Comparison of ENCODE assay signal across 1 cellular context in the genomic region with DNA sequence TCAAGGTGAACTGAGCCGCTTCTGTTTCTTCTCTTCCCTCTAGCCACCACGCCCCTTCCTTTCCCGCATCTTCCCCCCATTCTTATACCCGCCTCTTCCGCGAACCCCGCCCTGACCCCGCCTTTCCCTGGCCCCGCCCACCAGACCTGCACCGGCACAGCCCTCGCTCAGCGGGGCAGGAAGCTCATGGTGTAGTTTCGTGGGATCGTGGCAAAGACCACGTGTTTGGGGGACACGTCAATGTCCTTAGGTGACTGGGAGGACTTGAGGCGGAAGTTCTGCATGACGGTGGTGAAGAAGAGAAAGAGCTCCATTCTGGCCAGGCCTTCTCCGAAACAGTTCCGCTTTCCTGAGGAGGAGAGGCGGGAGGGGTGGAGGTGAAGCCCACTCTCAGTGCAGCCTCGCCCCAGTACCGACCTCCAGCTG.
TF ChIP-seq lines count a peak whose summit lies in the region.

No MANE protein-coding gene starts in this region.

TF ChIP-seq in K562, 482 proteins besides CTCF, POLR2A, EP300 and RAD21 (continued from another document):
- TF ChIP-seq, protein P1, sequence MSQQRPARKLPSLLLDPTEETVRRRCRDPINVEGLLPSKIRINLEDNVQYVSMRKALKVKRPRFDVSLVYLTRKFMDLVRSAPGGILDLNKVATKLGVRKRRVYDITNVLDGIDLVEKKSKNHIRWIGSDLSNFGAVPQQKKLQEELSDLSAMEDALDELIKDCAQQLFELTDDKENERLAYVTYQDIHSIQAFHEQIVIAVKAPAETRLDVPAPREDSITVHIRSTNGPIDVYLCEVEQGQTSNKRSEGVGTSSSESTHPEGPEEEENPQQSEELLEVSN (IDR thresholded peaks at IDR 0.05; ENCODE audit: borderline replicate concordance in 1 of 2, extremely low read depth in 1 of 2, insufficient read depth in 1 of 2, insufficient read length in 1 of 2, low read depth in 1 of 2, low read length in 1 of 2, poor library complexity in 1 of 2, severe bottlenecking in 1 of 2), result peak in 1 of 2 experiments; percentile 40
- TF ChIP-seq, protein P2, sequence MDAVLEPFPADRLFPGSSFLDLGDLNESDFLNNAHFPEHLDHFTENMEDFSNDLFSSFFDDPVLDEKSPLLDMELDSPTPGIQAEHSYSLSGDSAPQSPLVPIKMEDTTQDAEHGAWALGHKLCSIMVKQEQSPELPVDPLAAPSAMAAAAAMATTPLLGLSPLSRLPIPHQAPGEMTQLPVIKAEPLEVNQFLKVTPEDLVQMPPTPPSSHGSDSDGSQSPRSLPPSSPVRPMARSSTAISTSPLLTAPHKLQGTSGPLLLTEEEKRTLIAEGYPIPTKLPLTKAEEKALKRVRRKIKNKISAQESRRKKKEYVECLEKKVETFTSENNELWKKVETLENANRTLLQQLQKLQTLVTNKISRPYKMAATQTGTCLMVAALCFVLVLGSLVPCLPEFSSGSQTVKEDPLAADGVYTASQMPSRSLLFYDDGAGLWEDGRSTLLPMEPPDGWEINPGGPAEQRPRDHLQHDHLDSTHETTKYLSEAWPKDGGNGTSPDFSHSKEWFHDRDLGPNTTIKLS (IDR thresholded peaks at IDR 0.05; ENCODE audit: borderline replicate concordance, low read depth), result peak; percentile 28; the same call in 1 of the 2 replicates
- TF ChIP-seq EP400 (IDR thresholded peaks at IDR 0.05) (peak; percentile 66; the same call in 1 of the 2 replicates), GABPA (tag; conservative IDR thresholded peaks at IDR 0.05; ENCODE audit: low read depth) (0 out of 2 replicates have a peak, but pooled peaks have one; percentile 24), SP1 (CRISPR knock-in tag; IDR thresholded peaks at IDR 0.05) (peak; percentile 62)
